ENCODE assay signal across 1 cellular context in genomic region chr7:50707607-50708006, GRCh38.
TF ChIP-seq lines count a peak whose summit lies in the region.

No MANE protein-coding gene starts in this region.

TF ChIP-seq in GM23338, 12 proteins besides CTCF, POLR2A, EP300 and RAD21 (continued from another document):
- TF ChIP-seq STAT1 (IDR thresholded peaks at IDR 0.05; ENCODE audit: unreplicated experiment) (no peak), JUNB (IDR thresholded peaks at IDR 0.05; ENCODE audit: unreplicated experiment) (no peak), ETS1 (IDR thresholded peaks at IDR 0.05) (no peak), POLR2AphosphoS5 (IDR thresholded peaks at IDR 0.05; ENCODE audit: low read depth) (no peak), ZNF331 (CRISPR knock-in tag; IDR thresholded peaks at IDR 0.05; ENCODE audit: low read depth) (no peak), CREB1 (CRISPR knock-in tag; IDR thresholded peaks at IDR 0.05; ENCODE audit: low read depth) (no peak), ZNF114 (CRISPR knock-in tag; IDR thresholded peaks at IDR 0.05) (no peak)
